In genomic region chr1:228339766-228340685, GRCh38 we compare ENCODE assay signal across 1 cellular context.
TF ChIP-seq lines count a peak whose summit lies in the region.

No MANE protein-coding gene starts in this region.

TF ChIP-seq in H1, 55 proteins besides CTCF, POLR2A, EP300 and RAD21:
- TF ChIP-seq SIRT6 (IDR thresholded peaks at IDR 0.05; ENCODE audit: low read length) (no peak), KDM1A (IDR thresholded peaks at IDR 0.05; ENCODE audit: borderline replicate concordance, low read length) (no peak), TAF1 (IDR thresholded peaks at IDR 0.05; ENCODE audit: low read depth, low read length) (no peak), JUND (IDR thresholded peaks at IDR 0.05; ENCODE audit: low read length) (no peak), PHF8 (conservative IDR thresholded peaks at IDR 0.05; ENCODE audit: low read depth, low read length) (no peak), TAF7 (optimal IDR thresholded peaks at IDR 0.05; ENCODE audit: borderline replicate concordance, low read depth, low read length) (no peak), GABPA (IDR thresholded peaks at IDR 0.05; ENCODE audit: borderline replicate concordance, insufficient read depth, low read length) (no peak), YY1 (IDR thresholded peaks at IDR 0.05; ENCODE audit: low read depth, low read length) (no peak), NANOG (IDR thresholded peaks at IDR 0.05; ENCODE audit: insufficient read depth, low read depth, low read length, poor library complexity, severe bottlenecking) (no peak), RBBP5 (IDR thresholded peaks at IDR 0.05; ENCODE audit: borderline replicate concordance, low read depth, low read length) (no peak), CHD2 (IDR thresholded peaks at IDR 0.05; ENCODE audit: low read length) (no peak), JUN (IDR thresholded peaks at IDR 0.05; ENCODE audit: low read depth, low read length) (no peak), BRCA1 (IDR thresholded peaks at IDR 0.05; ENCODE audit: low read depth, low read length) (no peak)
- TF ChIP-seq, protein P1, sequence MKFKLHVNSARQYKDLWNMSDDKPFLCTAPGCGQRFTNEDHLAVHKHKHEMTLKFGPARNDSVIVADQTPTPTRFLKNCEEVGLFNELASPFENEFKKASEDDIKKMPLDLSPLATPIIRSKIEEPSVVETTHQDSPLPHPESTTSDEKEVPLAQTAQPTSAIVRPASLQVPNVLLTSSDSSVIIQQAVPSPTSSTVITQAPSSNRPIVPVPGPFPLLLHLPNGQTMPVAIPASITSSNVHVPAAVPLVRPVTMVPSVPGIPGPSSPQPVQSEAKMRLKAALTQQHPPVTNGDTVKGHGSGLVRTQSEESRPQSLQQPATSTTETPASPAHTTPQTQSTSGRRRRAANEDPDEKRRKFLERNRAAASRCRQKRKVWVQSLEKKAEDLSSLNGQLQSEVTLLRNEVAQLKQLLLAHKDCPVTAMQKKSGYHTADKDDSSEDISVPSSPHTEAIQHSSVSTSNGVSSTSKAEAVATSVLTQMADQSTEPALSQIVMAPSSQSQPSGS (IDR thresholded peaks at IDR 0.05; ENCODE audit: low read length): no peak
